ENCODE assay signal across 25 cellular contexts in the genomic region with DNA sequence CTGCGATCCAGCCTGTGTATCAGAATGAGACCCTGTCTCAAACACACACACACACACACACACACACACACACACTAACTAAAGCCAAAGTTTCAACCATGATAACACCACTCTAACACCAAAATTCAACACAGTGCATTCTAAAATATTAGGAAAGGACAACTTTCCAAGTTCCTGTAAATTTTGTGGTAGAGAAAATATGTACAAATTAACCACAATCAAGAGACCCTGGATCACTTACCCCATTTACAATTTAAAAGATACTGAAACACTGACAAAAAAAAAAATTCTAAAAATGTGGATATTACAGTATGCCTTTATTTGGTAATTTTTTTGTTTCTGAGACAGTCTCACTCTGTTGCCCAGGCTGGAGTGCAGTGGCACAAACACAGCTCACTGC. TPM values are rescaled to one million over a fixed set of nuclear protein-coding genes. Genes with fewer than 3 reads are reported as not detected.
DNase-seq lines count a peak whose midpoint lies in the region; ATAC-seq, FAIRE-seq and TF ChIP-seq lines count a peak whose summit lies in the region.
"Had no signal": no experiment of that assay in that cellular context is flagged by ENCODE, and none has a peak within 500 bp of the region (broad histone marks: within the 10 kb centered on the region; RNA-seq: fewer than 3 reads in every experiment).

No MANE protein-coding gene starts in this region.

- H4K20me1 ChIP-seq in astrocyte (ENCODE audit: insufficient read depth, low read length): peaks cover 96% of the 10 kb centered on the region

- TF ChIP-seq CTCF in AG10803 (conservative IDR thresholded peaks at IDR 0.05; ENCODE audit: low read length) (no peak), HFFc6 (IDR thresholded peaks at IDR 0.05) (no peak), astrocyte (IDR thresholded peaks at IDR 0.05; ENCODE audit: insufficient read depth, low read depth, low read length) (no peak), fibroblast of the aortic adventitia (IDR thresholded peaks at IDR 0.05; ENCODE audit: insufficient read depth, low read length) (no peak), GM13976 (IDR thresholded peaks at IDR 0.05; ENCODE audit: borderline replicate concordance, control extremely low read depth, extremely low read depth, insufficient read depth, missing control alignments) (no peak), prostate gland (IDR thresholded peaks at IDR 0.05) (no peak)

- DNase-seq in AG10803 (ENCODE audit: low read depth): peak; percentile 79
- no peak for DNase-seq in HFFc6
- DNase-seq in astrocyte (ENCODE audit: low read depth): peak; percentile 75
- DNase-seq in fibroblast of the aortic adventitia (ENCODE audit: low read depth): peak; percentile 32
- no peak for DNase-seq in NCI-H510A treated with DMSO at 0.1 percent for 48 hours (lab: John Stamatoyannopoulos, UW)
- DNase-seq in GM13976 (ENCODE audit: low spot score): no peak
- DNase-seq in prostate gland (ENCODE audit: low spot score): no peak
- DNase-seq: 8988T, ACHN, Calu3, DND-41, H7, KBM-7, MG63, NCI-H1105 treated with DMSO at 0.1 percent for 48 hours, NCI-H146, NCI-H1930, NCI-H2107, NCI-H524 treated with DMSO at 0.1 percent for 48 hours, RPMI8226, SHP77 treated with DMSO at 0.1 percent for 48 hours had no signal

- FAIRE-seq in astrocyte (lab: Jason Lieb, UNC): no peak
- FAIRE-seq: HTR-8/SVneo had no signal

- intact Hi-C loops in prostate gland (cut with DNase I): no loop called here

- no peak for ATAC-seq in GM19395 (IDR thresholded peaks at IDR 0.05; ENCODE audit: unreplicated experiment)

- H3K36me3 Mint-ChIP-seq in HFFc6 (ENCODE audit: low read depth) (peaks cover 15% of the 10 kb centered on the region), astrocyte (ENCODE audit: low read depth, unreplicated experiment) (peaks cover 2% of the 10 kb centered on the region)

- in situ Hi-C loops in GM13976 (cut with MboI; ENCODE audit: low sequenced_read_pairs, unreplicated experiment): no loop called here

- peaks cover 100% of the 10 kb centered on the region for H3K79me2 ChIP-seq in astrocyte (ENCODE audit: insufficient read depth, low read length)

- no peak overlapping the region for H3K27ac ChIP-seq in astrocyte (ENCODE audit: low read depth, low read length)
- H3K27ac ChIP-seq in prostate gland: no peak overlapping the region
- H3K27ac ChIP-seq: SK-N-MC had no signal

- no peak overlapping the region for H2AFZ ChIP-seq in astrocyte (ENCODE audit: low read depth, low read length)

- H3K4me3 Mint-ChIP-seq in HFFc6 (no peak overlapping the region), astrocyte (ENCODE audit: unreplicated experiment) (no peak overlapping the region)

- H3K36me3 ChIP-seq in astrocyte (ENCODE audit: insufficient read depth, low read length) (no peaks in the 10 kb centered on the region), prostate gland (no peaks in the 10 kb centered on the region)

- H3K27me3 ChIP-seq in astrocyte (ENCODE audit: insufficient read depth, low read length): no peaks in the 10 kb centered on the region
- no peaks in the 10 kb centered on the region for H3K27me3 ChIP-seq in prostate gland (replicated peaks; ENCODE audit: insufficient read depth)
- H3K27me3 ChIP-seq: MG63 had no signal

- H3K27ac Mint-ChIP-seq in HFFc6 (peak overlapping the region; percentile 29; the same call in 1 of the 2 replicates), astrocyte (ENCODE audit: unreplicated experiment) (no peak overlapping the region)

- H3K4me2 ChIP-seq in astrocyte (ENCODE audit: low read length): no peak overlapping the region

- H3K9me3 Mint-ChIP-seq in HFFc6: peaks cover 10% of the 10 kb centered on the region
- peaks cover 4% of the 10 kb centered on the region for H3K9me3 Mint-ChIP-seq in astrocyte (ENCODE audit: unreplicated experiment)

- H3K9ac ChIP-seq in astrocyte (ENCODE audit: low read length): no peak overlapping the region

- H3K4me1 Mint-ChIP-seq in HFFc6 (ENCODE audit: low read depth) (peaks cover 48% of the 10 kb centered on the region), astrocyte (ENCODE audit: low read depth, unreplicated experiment) (peaks cover 25% of the 10 kb centered on the region)

- TF ChIP-seq POLR2A in prostate gland (IDR thresholded peaks at IDR 0.05): no peak

- no peaks in the 10 kb centered on the region for H3K9me3 ChIP-seq in astrocyte (ENCODE audit: insufficient read depth, low read depth, low read length)
- no peaks in the 10 kb centered on the region for H3K9me3 ChIP-seq in prostate gland

- WGBS in prostate gland: 100% methylated on average over 1 of the region's 1 CpG

- H3K4me3 ChIP-seq in AG10803 (ENCODE audit: low read length) (no peak overlapping the region), astrocyte (ENCODE audit: insufficient read depth, low read depth, low read length) (no peak overlapping the region), fibroblast of the aortic adventitia (ENCODE audit: low read depth, low read length) (no peak overlapping the region), prostate gland (no peak overlapping the region)
- H3K4me3 ChIP-seq: MG63, SK-N-MC had no signal

- H3K27me3 Mint-ChIP-seq in HFFc6 (ENCODE audit: insufficient read depth): no peaks in the 10 kb centered on the region; the same call in 1 of the 2 replicates
- no peaks in the 10 kb centered on the region for H3K27me3 Mint-ChIP-seq in astrocyte (ENCODE audit: low read depth, unreplicated experiment)

- H3K4me1 ChIP-seq in astrocyte (ENCODE audit: insufficient read depth, low read length) (peaks cover 20% of the 10 kb centered on the region), prostate gland (replicated peaks) (no peaks in the 10 kb centered on the region)

RNA-seq across cellular contexts. Expression of a gene that starts 9.7 kb away (rescaled TPM):
- total RNA-seq in HFFc6 (2021; fragmentation: NEBNext Ultra II Directional; extraction: Animal tissue kit (Norgen Biotek cat#: 25700)): 10 to 100 TPM; 36.4 to 48.7 (median 42.2) TPM
- total RNA-seq in astrocyte (67.0 and 74.3 TPM in 2 replicates), fibroblast of the aortic adventitia (ENCODE audit: low replicate concordance) (25.8 and 90.4 TPM in 2 replicates), prostate gland (100 to 1,000 TPM in 1 of 2 donors, 10 to 100 TPM in 1; 71.0 to 104 TPM)

RNA-seq across cellular contexts. Expression of a gene that starts 52.5 kb away (rescaled TPM):
- total RNA-seq in HFFc6 (2021; fragmentation: NEBNext Ultra II Directional; extraction: Animal tissue kit (Norgen Biotek cat#: 25700)): under 1 TPM in 1 of 6 experiments, not detected in 5; 0.28 TPM
- total RNA-seq in astrocyte: 0.96 and 1.8 TPM in 2 replicates
- total RNA-seq in fibroblast of the aortic adventitia (ENCODE audit: low replicate concordance): under 0.01 TPM in 1 of 2 replicates, not detected in the other
- total RNA-seq in prostate gland: under 1 TPM in 1 of 2 donors, not detected in 1; 0.45 TPM
- total RNA-seq: Calu3, LHCN-M2 had no signal

Comparison
In these comparisons a context has a peak if more than half of its experiments do, and no peak if none do; other contexts are left out.
1. DNase-seq: peak in AG10803 (single experiment), astrocyte (single experiment) and fibroblast of the aortic adventitia (single experiment); none in HFFc6 (single experiment), NCI-H510A treated with DMSO at 0.1 percent for 48 hours (single experiment), GM13976 (single experiment) and prostate gland (single experiment).